In the genomic region with DNA sequence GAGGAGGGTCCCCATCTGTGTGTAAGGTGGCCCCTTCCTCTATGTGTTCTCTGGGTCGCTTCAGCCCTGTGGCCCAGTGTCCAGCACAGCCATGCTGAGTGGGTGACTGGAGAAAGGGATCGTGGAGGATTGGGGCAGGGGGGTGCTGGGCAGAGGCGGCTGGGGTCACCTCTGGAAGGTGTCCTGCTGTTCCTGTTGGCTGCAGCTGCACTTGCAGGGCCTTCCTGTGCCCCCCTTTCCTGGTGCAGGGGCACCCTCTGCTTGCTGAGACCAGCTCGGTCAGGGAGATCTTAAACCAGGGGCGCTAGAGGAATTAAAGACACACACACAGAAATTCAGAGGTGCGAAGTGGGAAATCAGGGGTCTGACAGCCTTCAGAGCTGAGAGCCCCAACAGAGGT, we compare ENCODE assay signal across 1 cellular context.
A peak's percentile ranks its signal among the peaks of the same experiment; 100 is the strongest.
TF ChIP-seq lines count a peak whose summit lies in the region.

No MANE protein-coding gene starts in this region.

TF ChIP-seq in GM12878, 131 proteins besides CTCF, POLR2A, EP300 and RAD21:
- TF ChIP-seq, protein P1, sequence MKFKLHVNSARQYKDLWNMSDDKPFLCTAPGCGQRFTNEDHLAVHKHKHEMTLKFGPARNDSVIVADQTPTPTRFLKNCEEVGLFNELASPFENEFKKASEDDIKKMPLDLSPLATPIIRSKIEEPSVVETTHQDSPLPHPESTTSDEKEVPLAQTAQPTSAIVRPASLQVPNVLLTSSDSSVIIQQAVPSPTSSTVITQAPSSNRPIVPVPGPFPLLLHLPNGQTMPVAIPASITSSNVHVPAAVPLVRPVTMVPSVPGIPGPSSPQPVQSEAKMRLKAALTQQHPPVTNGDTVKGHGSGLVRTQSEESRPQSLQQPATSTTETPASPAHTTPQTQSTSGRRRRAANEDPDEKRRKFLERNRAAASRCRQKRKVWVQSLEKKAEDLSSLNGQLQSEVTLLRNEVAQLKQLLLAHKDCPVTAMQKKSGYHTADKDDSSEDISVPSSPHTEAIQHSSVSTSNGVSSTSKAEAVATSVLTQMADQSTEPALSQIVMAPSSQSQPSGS (IDR thresholded peaks at IDR 0.05; ENCODE audit: low read length) = no peak
- TF ChIP-seq NBN (IDR thresholded peaks at IDR 0.05) = 0 out of 2 replicates have a peak, but pooled peaks have one; percentile 14
